8 cellular contexts compared by ENCODE assay signal in genomic region chrX:123960956-123961267, GRCh38. TPM values are rescaled to one million over a fixed set of nuclear protein-coding genes. Genes with fewer than 3 reads are reported as not detected.
A peak's percentile ranks its signal among the peaks of the same experiment; 100 is the strongest.
DNase-seq lines count a peak whose midpoint lies in the region; ATAC-seq, FAIRE-seq and TF ChIP-seq lines count a peak whose summit lies in the region.

No MANE protein-coding gene starts in this region.

- H3K36me3 Mint-ChIP-seq in activated naive CD4-positive, alpha-beta T cell treated with anti-CD3 and anti-CD28 coated beads, Interleukin-2, amount 10 ng/mL, durations not matched to agents 7 days and 5 days: peaks cover 14% of the 10 kb centered on the region
- peaks cover 2% of the 10 kb centered on the region for H3K36me3 Mint-ChIP-seq in memory B cell

- no peaks in the 10 kb centered on the region for H3K4me1 ChIP-seq in GM12878 (ENCODE audit: control insufficient read depth, insufficient read depth, low read length)
- H3K4me1 ChIP-seq in transverse colon: peaks cover 0 to 16% (median 0%) of the 10 kb centered on the region in 4 donors

- no peaks in the 10 kb centered on the region for H3K9me3 Mint-ChIP-seq in activated naive CD4-positive, alpha-beta T cell treated with anti-CD3 and anti-CD28 coated beads, Interleukin-2, amount 10 ng/mL, durations not matched to agents 7 days and 5 days
- H3K9me3 Mint-ChIP-seq in memory B cell: peaks cover under 1% of the 10 kb centered on the region

- TF ChIP-seq RAD21 in GM12878 (IDR thresholded peaks at IDR 0.05; ENCODE audit: insufficient read depth, low read depth, low read length): no peak

- POLR2A ChIA-PET in GM12878 (lab: Charles Lee): interaction anchor here (0.6 kb wide), 1 partner anchor 141 kb away, joined by 3 read pairs; no protein-coding TSS in a partner anchor

- no peak; the same call in 1 of the 2 replicates for TF ChIP-seq POLR2A in GM12878 (IDR thresholded peaks at IDR 0.05; ENCODE audit: low read depth, low read length)
- no peak for TF ChIP-seq POLR2A in transverse colon (IDR thresholded peaks at IDR 0.05)

- H3K27ac ChIP-seq in GM12878 (ENCODE audit: control insufficient read depth, insufficient read depth) (peak overlapping the region; percentile 89), transverse colon (peak overlapping the region; percentile 94 to 99 (median 99))

- TSS peak; percentile 75 for BruUV-seq in GM12878 (replicated peaks; lab: Mats Ljungman, UMichigan)

- TF ChIP-seq EP300 in GM12878 (IDR thresholded peaks at IDR 0.05; ENCODE audit: borderline replicate concordance in 1 of 2, control insufficient read depth in 1 of 2, low read depth in 2 of 2, low read length in 2 of 2): no peak
- no peak for TF ChIP-seq EP300 in transverse colon (IDR thresholded peaks at IDR 0.05; ENCODE audit: low read depth)

- RAD21 ChIA-PET in GM12878 (lab: Charles Lee; ENCODE audit: unreplicated experiment): interaction anchor here (0.6 to 0.7 kb wide), 6 partner anchors 69 to 613 kb away, joined by 3 to 5 read pairs (median 4); no protein-coding TSS in a partner anchor

- intact Hi-C loops in GM12878 (cut with micrococcal nuclease; ENCODE audit: unreplicated experiment) (loop anchor here (1.0 to 10.0 kb wide), 5 partner anchors 56 to 434 kb away; no protein-coding TSS in a partner anchor), transverse colon (cut with DNase I; ENCODE audit: low total_unique reads) (no loop called here)

- peak overlapping the region; percentile 80 for H3K9ac ChIP-seq in GM12878 (ENCODE audit: control insufficient read depth, insufficient read depth, low read length)

- H3K9me3 ChIP-seq in GM12878 (replicated peaks; ENCODE audit: control insufficient read depth, insufficient read depth, low read length): no peaks in the 10 kb centered on the region
- H3K9me3 ChIP-seq in transverse colon: no peaks in the 10 kb centered on the region

- H3K27me3 Mint-ChIP-seq in activated naive CD4-positive, alpha-beta T cell treated with anti-CD3 and anti-CD28 coated beads, Interleukin-2, amount 10 ng/mL, durations not matched to agents 7 days and 5 days: peaks cover 11% of the 10 kb centered on the region
- no peaks in the 10 kb centered on the region for H3K27me3 Mint-ChIP-seq in memory B cell

- no peak for FAIRE-seq in GM12878 (lab: Jason Lieb, UNC)

- SMC1A ChIA-PET in GM12878 (lab: Charles Lee; ENCODE audit: uncharacterized antibody, unreplicated experiment): no interaction called here

- H3K4me2 ChIP-seq in GM12878 (ENCODE audit: control insufficient read depth, insufficient read depth): no peak overlapping the region

- H3K36me3 ChIP-seq in GM12878 (ENCODE audit: control insufficient read depth in 2 of 2, insufficient read depth in 2 of 2, low read length in 1 of 2) (no peaks in the 10 kb centered on the region; a peak in 1 of 4 replicates), transverse colon (no peaks in the 10 kb centered on the region)

- 50% methylated on average over 2 of the region's 13 CpGs for WGBS in GM12878 (ENCODE audit: insufficient coverage, insufficient replicate concordance, low lambda C conversion rate, missing lambda C conversion rate)
- WGBS in transverse colon (ENCODE audit: low coverage in 1 of 2), 2 donors: 30% methylated on average over 13 of the region's 13 CpGs; no CpG with 5 or more reads in 1 of the 2 donors

- CTCF ChIA-PET in activated naive CD4-positive, alpha-beta T cell treated with anti-CD3 and anti-CD28 coated beads, Interleukin-2, amount 10 ng/mL, durations not matched to agents 7 days and 5 days (lab: Charles Lee): interaction anchor here (1.7 kb wide), 1 partner anchor 57 kb away, joined by 7 read pairs; no protein-coding TSS in a partner anchor
- CTCF ChIA-PET in GM12878 (lab: Yijun Ruan, JAX): interaction anchor here (0.8 to 1.2 kb wide), 2 partner anchors 36 to 57 kb away, joined by 3 to 4 read pairs; no protein-coding TSS in a partner anchor

- no peaks in the 10 kb centered on the region for H3K27me3 ChIP-seq in GM12878 (replicated peaks in 1 of 2; ENCODE audit: control insufficient read depth in 2 of 2, insufficient read depth in 2 of 2, low read length in 1 of 2)
- no peaks in the 10 kb centered on the region for H3K27me3 ChIP-seq in transverse colon

- no peak for ATAC-seq in GM12878
- ATAC-seq in memory B cell (ENCODE audit: low read depth): no peak
- no peak for ATAC-seq in HG03139 (IDR thresholded peaks at IDR 0.05; ENCODE audit: unreplicated experiment)

- no peaks in the 10 kb centered on the region for H4K20me1 ChIP-seq in GM12878 (ENCODE audit: control insufficient read depth, insufficient read depth)

- TF ChIP-seq CTCF in GM12878 (IDR thresholded peaks at IDR 0.05 in 2 of 3, conservative IDR thresholded peaks at IDR 0.05 in 1 of 3; ENCODE audit: control insufficient read depth in 2 of 3, extremely low read depth in 1 of 3, insufficient read depth in 1 of 3, low read depth in 3 of 3, low read length in 3 of 3) (no peak), transverse colon (IDR thresholded peaks at IDR 0.05) (no peak)

- peaks cover 54% of the 10 kb centered on the region for H3K79me2 ChIP-seq in GM12878 (ENCODE audit: control insufficient read depth, insufficient read depth, low read length)

- DNase-seq in activated naive CD4-positive, alpha-beta T cell treated with anti-CD3 and anti-CD28 coated beads, Interleukin-2, amount 10 ng/mL, durations not matched to agents 7 days and 5 days: no peak
- no peak for DNase-seq in activated naive CD4-positive, alpha-beta T cell treated with Interleukin-2 at 50 U/mL for 16 hours
- DNase-seq in GM12878 (ENCODE audit: low read depth, low spot score) (no peak), memory B cell (ENCODE audit: low spot score in 2 of 2) (no peak), transverse colon (no peak), NCI-H1436 treated with DMSO at 0.1 percent for 48 hours (lab: John Stamatoyannopoulos, UW) (no peak), NCI-H1436 (lab: John Stamatoyannopoulos, UW) (no peak)

- H2AFZ ChIP-seq in GM12878 (ENCODE audit: control insufficient read depth, low read depth, low read length): no peak overlapping the region

- peak overlapping the region; percentile 97 for H3K4me3 Mint-ChIP-seq in activated naive CD4-positive, alpha-beta T cell treated with anti-CD3 and anti-CD28 coated beads, Interleukin-2, amount 10 ng/mL, durations not matched to agents 7 days and 5 days
- H3K4me3 Mint-ChIP-seq in memory B cell: peak overlapping the region; percentile 99

- peaks cover 29% of the 10 kb centered on the region for H3K4me1 Mint-ChIP-seq in activated naive CD4-positive, alpha-beta T cell treated with anti-CD3 and anti-CD28 coated beads, Interleukin-2, amount 10 ng/mL, durations not matched to agents 7 days and 5 days
- H3K4me1 Mint-ChIP-seq in memory B cell: peaks cover 7% of the 10 kb centered on the region

- peak overlapping the region; percentile 100 for H3K27ac Mint-ChIP-seq in activated naive CD4-positive, alpha-beta T cell treated with anti-CD3 and anti-CD28 coated beads, Interleukin-2, amount 10 ng/mL, durations not matched to agents 7 days and 5 days
- H3K27ac Mint-ChIP-seq in memory B cell: peak overlapping the region; percentile 99

- H3K4me3 ChIP-seq in GM12878 (peak overlapping the region; percentile 83), transverse colon (peak overlapping the region; percentile 56 to 91 (median 79))

- in situ Hi-C loops in GM12878 (cut with MboI) (no loop called here), transverse colon (cut with MboI; ENCODE audit: low pct_ligation_motif_present in 1 of 4, low pct_unique_long_range_greater_than_20kb in 1 of 4, low sequenced_read_pairs in 3 of 4) (no loop called here)

TF ChIP-seq in GM12878, 131 proteins besides CTCF, POLR2A, EP300 and RAD21:
- TF ChIP-seq SIN3A (IDR thresholded peaks at IDR 0.05; ENCODE audit: low read depth, low read length) (no peak), MLLT1 (IDR thresholded peaks at IDR 0.05) (0 out of 2 replicates have a peak, but pooled peaks have one; percentile 8)
TF ChIP-seq in GM12878: peak in this region for 1.

RNA-seq across cellular contexts. Expression of gene STAG2, which starts 0.6 kb away (rescaled TPM):
- 144 and 145 TPM in 2 replicates for total RNA-seq in GM12878 (2013; cell fraction: nucleolus; rRNA removed)
- total RNA-seq in GM12878 (2014; rRNA removed): 50.7 and 64.2 TPM in 2 replicates
- 84.2 and 85.4 TPM in 2 replicates for total RNA-seq in GM12878 (2014; rRNA removed; fragmentation: Illumina TruSeq; extraction: Trizol)
- 61.4 and 64.2 TPM in 2 replicates for total RNA-seq in GM12878 (2021)
- 20.1 TPM for polyA plus RNA-seq in GM12878 (2011; ENCODE audit: low read depth)
- polyA plus RNA-seq in GM12878 (2011; rRNA removed): 72.3 and 119 TPM in 2 replicates
- polyA plus RNA-seq in GM12878 (2011; cell fraction: cytosol; rRNA removed): 21.7 and 28.5 TPM in 2 replicates
- 31.0 and 38.0 TPM in 2 replicates for polyA plus RNA-seq in GM12878 (2011; cell fraction: nucleus; rRNA removed)
- 32.3 and 40.4 TPM in 2 replicates for polyA plus RNA-seq in GM12878 (2012)
- 63.8 and 78.2 TPM in 2 replicates for polyA plus RNA-seq in GM12878 (2014; fragmentation: Illumina TruSeq; extraction: Trizol)
- polyA plus RNA-seq in GM12878 (2014; fragmentation: Nextera tagmentation; extraction: Ambion mirVana): 10 to 100 TPM; 26.9 to 27.8 TPM
- 25.7 and 30.8 TPM in 2 replicates for polyA plus RNA-seq in GM12878 (2014; rRNA removed)
- polyA plus RNA-seq in GM12878 (2016; fragmentation: Nextera tagmentation; extraction: Ambion mirVana): 10 to 100 TPM; 40.7 to 42.7 TPM
- polyA minus RNA-seq in GM12878 (2011; rRNA and poly(A)+ RNA removed): 75.2 and 145 TPM in 2 replicates
- polyA minus RNA-seq in GM12878 (2011; cell fraction: cytosol; rRNA and poly(A)+ RNA removed): 42.8 and 55.6 TPM in 2 replicates
- 31.2 and 38.6 TPM in 2 replicates for polyA minus RNA-seq in GM12878 (2011; cell fraction: nucleus; rRNA and poly(A)+ RNA removed)
- total RNA-seq in transverse colon: 100 to 1,000 TPM in 1 of 4 donors, 10 to 100 TPM in 3; 20.7 to 103 (median 79.5) TPM
